ENCODE assay signal across 12 cellular contexts in genomic region chr18:24231773-24232735, GRCh38.
DNase-seq lines count a peak whose midpoint lies in the region; ATAC-seq and TF ChIP-seq lines count a peak whose summit lies in the region.
"Had no signal": no experiment of that assay in that cellular context is flagged by ENCODE, and none has a peak within 500 bp of the region (broad histone marks: within the 10 kb centered on the region; RNA-seq: fewer than 3 reads in every experiment).

No MANE protein-coding gene starts in this region.

- ATAC-seq in WTC11: no peak
- peak; percentile 78 for ATAC-seq in Right ventricle myocardium superior (ENCODE audit: poor library complexity)
- no peak for ATAC-seq in HG03378 (IDR thresholded peaks at IDR 0.05; ENCODE audit: unreplicated experiment)
- ATAC-seq in GM18870 (IDR thresholded peaks at IDR 0.05; ENCODE audit: unreplicated experiment): no peak
- no peak for ATAC-seq in HG03039 (IDR thresholded peaks at IDR 0.05; ENCODE audit: unreplicated experiment)
- ATAC-seq: foreskin keratinocyte had no signal

- H3K27ac ChIP-seq in prostate gland: peak overlapping the region in 1 of 2 donors; percentile 12
- H3K27ac ChIP-seq: foreskin keratinocyte had no signal

- H3K27me3 ChIP-seq in prostate gland (replicated peaks; ENCODE audit: insufficient read depth): no peaks in the 10 kb centered on the region
- H3K27me3 ChIP-seq: foreskin keratinocyte had no signal

- intact Hi-C loops in Right ventricle myocardium superior (cut with DNase I): no loop called here
- intact Hi-C loops in prostate gland (cut with DNase I): loop anchor here (5.0 kb wide), 1 partner anchor 40 kb away; no protein-coding TSS in a partner anchor

- peaks cover 54% of the 10 kb centered on the region for H3K4me1 Mint-ChIP-seq in WTC11
- H3K4me1 Mint-ChIP-seq: naive B cell had no signal

- H3K27me3 Mint-ChIP-seq in WTC11 (ENCODE audit: low read depth): no peaks in the 10 kb centered on the region

- peak; percentile 40 for DNase-seq in AG20443 (ENCODE audit: low spot score)
- DNase-seq in WTC11 (ENCODE audit: low spot score): no peak
- DNase-seq in Right ventricle myocardium superior: no peak
- DNase-seq in prostate gland (ENCODE audit: low spot score): peak; percentile 37
- no peak for DNase-seq in HuH-7.5 (ENCODE audit: low spot score)
- DNase-seq: activated CD8-positive, alpha-beta memory T cell treated with anti-CD3 and anti-CD28 coated beads for 24 hours; C1 segment of cervical spinal cord; foreskin keratinocyte; naive B cell had no signal

- peaks cover 12% of the 10 kb centered on the region for H3K9me3 Mint-ChIP-seq in WTC11
- H3K9me3 Mint-ChIP-seq: naive B cell had no signal

- H3K4me3 Mint-ChIP-seq in WTC11: no peak overlapping the region
- H3K4me3 Mint-ChIP-seq: naive B cell had no signal

- H3K9me3 ChIP-seq in prostate gland: no peaks in the 10 kb centered on the region

- 22% methylated on average over 8 of the region's 8 CpGs for WGBS in prostate gland

- no peaks in the 10 kb centered on the region for H3K4me1 ChIP-seq in prostate gland (replicated peaks)
- H3K4me1 ChIP-seq: foreskin keratinocyte had no signal

- TF ChIP-seq CTCF in WTC11 (IDR thresholded peaks at IDR 0.05) (no peak), prostate gland (IDR thresholded peaks at IDR 0.05) (no peak)

- H3K36me3 Mint-ChIP-seq in WTC11: peaks cover 31% of the 10 kb centered on the region

- POLR2A ChIA-PET in WTC11 (lab: Charles Lee): no interaction called here

- peak overlapping the region; percentile 37; the same call in 1 of the 2 replicates for H3K27ac Mint-ChIP-seq in WTC11
- H3K27ac Mint-ChIP-seq: naive B cell had no signal

- no peaks in the 10 kb centered on the region for H3K36me3 ChIP-seq in prostate gland

- no peak overlapping the region for H3K4me3 ChIP-seq in prostate gland

- CTCF ChIA-PET in WTC11 (lab: Charles Lee): no interaction called here

- no peak for TF ChIP-seq POLR2A in prostate gland (IDR thresholded peaks at IDR 0.05)

TF ChIP-seq in WTC11, 78 proteins besides CTCF, POLR2A, EP300 and RAD21 (continues in another document):
- TF ChIP-seq USF1 (CRISPR knock-in tag; IDR thresholded peaks at IDR 0.05) (no peak), PREB (CRISPR knock-in tag; IDR thresholded peaks at IDR 0.05; ENCODE audit: borderline replicate concordance) (no peak), ZNF138 (CRISPR knock-in tag; conservative IDR thresholded peaks at IDR 0.05) (no peak), ZNF396 (CRISPR knock-in tag; IDR thresholded peaks at IDR 0.05; ENCODE audit: borderline replicate concordance) (no peak), PRRX2 (CRISPR knock-in tag; IDR thresholded peaks at IDR 0.05) (no peak), AR (CRISPR knock-in tag; IDR thresholded peaks at IDR 0.05) (no peak), ZBTB43 (CRISPR knock-in tag; IDR thresholded peaks at IDR 0.05) (no peak), NR3C1 (CRISPR knock-in tag; conservative IDR thresholded peaks at IDR 0.05; ENCODE audit: low read depth) (no peak), SMAD4 (CRISPR knock-in tag; IDR thresholded peaks at IDR 0.05) (no peak), CBFB (CRISPR knock-in tag; IDR thresholded peaks at IDR 0.05; ENCODE audit: low read depth) (no peak), MXD4 (CRISPR knock-in tag; IDR thresholded peaks at IDR 0.05; ENCODE audit: borderline replicate concordance) (no peak), NFATC4 (CRISPR knock-in tag; IDR thresholded peaks at IDR 0.05) (no peak), SP1 (CRISPR knock-in tag; conservative IDR thresholded peaks at IDR 0.05) (no peak), ZNF532 (CRISPR knock-in tag; IDR thresholded peaks at IDR 0.05; ENCODE audit: borderline replicate concordance) (no peak)

Comparison
In these comparisons a context has a peak if more than half of its experiments do, and no peak if none do; other contexts are left out.
1. DNase-seq: peak in AG20443 (single experiment) and prostate gland (single experiment); none in WTC11 (single experiment), Right ventricle myocardium superior (single experiment) and HuH-7.5 (single experiment).